In the genomic region with DNA sequence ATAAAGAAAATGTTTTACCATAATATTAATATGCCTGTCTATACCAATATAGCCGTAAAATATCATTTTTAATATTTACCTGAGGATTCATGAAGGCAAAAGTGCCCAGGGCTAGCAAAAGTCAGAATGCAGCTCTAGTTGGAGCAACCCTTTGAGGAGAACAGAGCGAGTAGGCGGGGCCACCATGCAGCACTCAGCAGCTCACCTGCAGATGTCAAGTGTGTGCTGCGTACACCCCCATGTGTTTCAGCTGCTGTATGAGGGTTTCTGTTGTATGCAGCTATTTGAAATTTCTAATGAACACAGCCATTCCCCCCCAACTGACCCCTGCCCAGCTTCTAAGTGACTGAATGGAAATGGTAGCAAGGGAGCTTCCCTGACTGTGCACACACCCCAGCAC, we compare ENCODE assay signal across 1 cellular context.
TF ChIP-seq lines count a peak whose summit lies in the region.

No MANE protein-coding gene starts in this region.

TF ChIP-seq in K562, 482 proteins besides CTCF, POLR2A, EP300 and RAD21 (continued from another document):
- no peak for TF ChIP-seq ZBTB43 (CRISPR knock-in tag; IDR thresholded peaks at IDR 0.05)
- no peak for TF ChIP-seq NCOA4 (IDR thresholded peaks at IDR 0.05; ENCODE audit: partially characterized antibody)
- TF ChIP-seq PHF8 (IDR thresholded peaks at IDR 0.05; ENCODE audit: borderline replicate concordance, low read length): no peak
- no peak for TF ChIP-seq DDX20 (tag; IDR thresholded peaks at IDR 0.05; ENCODE audit: low read depth)
- TF ChIP-seq, protein P1, sequence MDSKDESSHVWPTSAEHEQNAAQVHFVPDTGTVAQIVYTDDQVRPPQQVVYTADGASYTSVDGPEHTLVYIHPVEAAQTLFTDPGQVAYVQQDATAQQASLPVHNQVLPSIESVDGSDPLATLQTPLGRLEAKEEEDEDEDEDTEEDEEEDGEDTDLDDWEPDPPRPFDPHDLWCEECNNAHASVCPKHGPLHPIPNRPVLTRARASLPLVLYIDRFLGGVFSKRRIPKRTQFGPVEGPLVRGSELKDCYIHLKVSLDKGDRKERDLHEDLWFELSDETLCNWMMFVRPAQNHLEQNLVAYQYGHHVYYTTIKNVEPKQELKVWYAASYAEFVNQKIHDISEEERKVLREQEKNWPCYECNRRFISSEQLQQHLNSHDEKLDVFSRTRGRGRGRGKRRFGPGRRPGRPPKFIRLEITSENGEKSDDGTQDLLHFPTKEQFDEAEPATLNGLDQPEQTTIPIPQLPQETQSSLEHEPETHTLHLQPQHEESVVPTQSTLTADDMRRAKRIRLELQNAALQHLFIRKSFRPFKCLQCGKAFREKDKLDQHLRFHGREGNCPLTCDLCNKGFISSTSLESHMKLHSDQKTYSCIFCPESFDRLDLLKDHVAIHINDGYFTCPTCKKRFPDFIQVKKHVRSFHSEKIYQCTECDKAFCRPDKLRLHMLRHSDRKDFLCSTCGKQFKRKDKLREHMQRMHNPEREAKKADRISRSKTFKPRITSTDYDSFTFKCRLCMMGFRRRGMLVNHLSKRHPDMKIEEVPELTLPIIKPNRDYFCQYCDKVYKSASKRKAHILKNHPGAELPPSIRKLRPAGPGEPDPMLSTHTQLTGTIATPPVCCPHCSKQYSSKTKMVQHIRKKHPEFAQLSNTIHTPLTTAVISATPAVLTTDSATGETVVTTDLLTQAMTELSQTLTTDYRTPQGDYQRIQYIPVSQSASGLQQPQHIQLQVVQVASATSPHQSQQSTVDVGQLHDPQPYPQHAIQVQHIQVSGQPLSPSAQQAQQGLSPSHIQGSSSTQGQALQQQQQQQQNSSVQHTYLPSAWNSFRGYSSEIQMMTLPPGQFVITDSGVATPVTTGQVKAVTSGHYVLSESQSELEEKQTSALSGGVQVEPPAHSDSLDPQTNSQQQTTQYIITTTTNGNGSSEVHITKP (IDR thresholded peaks at IDR 0.05; ENCODE audit: partially characterized antibody): no peak
- TF ChIP-seq ZEB2 (IDR thresholded peaks at IDR 0.05): no peak
- no peak for TF ChIP-seq ZNF24 (IDR thresholded peaks at IDR 0.05)
- TF ChIP-seq MLX (CRISPR knock-in tag; conservative IDR thresholded peaks at IDR 0.05): no peak
- no peak for TF ChIP-seq ZNF668 (CRISPR knock-in tag; IDR thresholded peaks at IDR 0.05)
- TF ChIP-seq, protein P2, sequence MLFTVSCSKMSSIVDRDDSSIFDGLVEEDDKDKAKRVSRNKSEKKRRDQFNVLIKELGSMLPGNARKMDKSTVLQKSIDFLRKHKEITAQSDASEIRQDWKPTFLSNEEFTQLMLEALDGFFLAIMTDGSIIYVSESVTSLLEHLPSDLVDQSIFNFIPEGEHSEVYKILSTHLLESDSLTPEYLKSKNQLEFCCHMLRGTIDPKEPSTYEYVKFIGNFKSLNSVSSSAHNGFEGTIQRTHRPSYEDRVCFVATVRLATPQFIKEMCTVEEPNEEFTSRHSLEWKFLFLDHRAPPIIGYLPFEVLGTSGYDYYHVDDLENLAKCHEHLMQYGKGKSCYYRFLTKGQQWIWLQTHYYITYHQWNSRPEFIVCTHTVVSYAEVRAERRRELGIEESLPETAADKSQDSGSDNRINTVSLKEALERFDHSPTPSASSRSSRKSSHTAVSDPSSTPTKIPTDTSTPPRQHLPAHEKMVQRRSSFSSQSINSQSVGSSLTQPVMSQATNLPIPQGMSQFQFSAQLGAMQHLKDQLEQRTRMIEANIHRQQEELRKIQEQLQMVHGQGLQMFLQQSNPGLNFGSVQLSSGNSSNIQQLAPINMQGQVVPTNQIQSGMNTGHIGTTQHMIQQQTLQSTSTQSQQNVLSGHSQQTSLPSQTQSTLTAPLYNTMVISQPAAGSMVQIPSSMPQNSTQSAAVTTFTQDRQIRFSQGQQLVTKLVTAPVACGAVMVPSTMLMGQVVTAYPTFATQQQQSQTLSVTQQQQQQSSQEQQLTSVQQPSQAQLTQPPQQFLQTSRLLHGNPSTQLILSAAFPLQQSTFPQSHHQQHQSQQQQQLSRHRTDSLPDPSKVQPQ (CRISPR knock-in tag; IDR thresholded peaks at IDR 0.05; ENCODE audit: borderline replicate concordance): no peak
- TF ChIP-seq SMC3 (conservative IDR thresholded peaks at IDR 0.05; ENCODE audit: insufficient read depth, low read depth, low read length): no peak
- TF ChIP-seq, protein P3, sequence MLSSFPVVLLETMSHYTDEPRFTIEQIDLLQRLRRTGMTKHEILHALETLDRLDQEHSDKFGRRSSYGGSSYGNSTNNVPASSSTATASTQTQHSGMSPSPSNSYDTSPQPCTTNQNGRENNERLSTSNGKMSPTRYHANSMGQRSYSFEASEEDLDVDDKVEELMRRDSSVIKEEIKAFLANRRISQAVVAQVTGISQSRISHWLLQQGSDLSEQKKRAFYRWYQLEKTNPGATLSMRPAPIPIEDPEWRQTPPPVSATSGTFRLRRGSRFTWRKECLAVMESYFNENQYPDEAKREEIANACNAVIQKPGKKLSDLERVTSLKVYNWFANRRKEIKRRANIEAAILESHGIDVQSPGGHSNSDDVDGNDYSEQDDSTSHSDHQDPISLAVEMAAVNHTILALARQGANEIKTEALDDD (IDR thresholded peaks at IDR 0.05): no peak
- TF ChIP-seq, protein P4, sequence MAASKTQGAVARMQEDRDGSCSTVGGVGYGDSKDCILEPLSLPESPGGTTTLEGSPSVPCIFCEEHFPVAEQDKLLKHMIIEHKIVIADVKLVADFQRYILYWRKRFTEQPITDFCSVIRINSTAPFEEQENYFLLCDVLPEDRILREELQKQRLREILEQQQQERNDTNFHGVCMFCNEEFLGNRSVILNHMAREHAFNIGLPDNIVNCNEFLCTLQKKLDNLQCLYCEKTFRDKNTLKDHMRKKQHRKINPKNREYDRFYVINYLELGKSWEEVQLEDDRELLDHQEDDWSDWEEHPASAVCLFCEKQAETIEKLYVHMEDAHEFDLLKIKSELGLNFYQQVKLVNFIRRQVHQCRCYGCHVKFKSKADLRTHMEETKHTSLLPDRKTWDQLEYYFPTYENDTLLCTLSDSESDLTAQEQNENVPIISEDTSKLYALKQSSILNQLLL (CRISPR knock-in tag; IDR thresholded peaks at IDR 0.05; ENCODE audit: borderline replicate concordance): no peak
